1 cellular context compared by ENCODE assay signal in the genomic region with DNA sequence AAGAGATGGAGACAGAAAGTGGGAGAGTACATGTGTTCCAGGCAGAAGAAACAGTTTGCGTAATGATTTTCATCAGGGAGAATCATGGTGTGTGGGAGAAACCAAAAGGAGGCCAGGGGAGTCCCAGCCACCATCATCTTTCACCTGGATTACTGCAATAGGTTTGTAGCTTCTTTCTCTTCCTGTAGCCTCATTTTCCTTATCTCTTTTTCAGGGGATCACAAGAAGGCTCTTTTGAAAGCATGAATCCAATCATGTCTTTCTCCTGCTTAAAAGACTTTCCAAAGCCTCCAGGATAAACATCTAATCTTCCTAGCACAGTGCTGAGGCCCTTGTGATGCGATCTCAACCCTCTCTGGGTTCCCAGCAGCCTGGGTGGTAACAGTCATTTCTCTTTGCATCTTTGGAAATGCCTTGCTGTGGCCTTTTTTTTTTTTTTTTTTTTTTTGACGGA.
TF ChIP-seq lines count a peak whose summit lies in the region.

No MANE protein-coding gene starts in this region.

TF ChIP-seq in K562, 482 proteins besides CTCF, POLR2A, EP300 and RAD21 (continued from another document and continues in another):
- no peak for TF ChIP-seq MEF2D (tag; conservative IDR thresholded peaks at IDR 0.05; ENCODE audit: low read depth)
- TF ChIP-seq ZNF444 (CRISPR knock-in tag; IDR thresholded peaks at IDR 0.05), result no peak
- TF ChIP-seq SRSF1 (IDR thresholded peaks at IDR 0.05; ENCODE audit: low read depth, low read length), result no peak
- TF ChIP-seq TCF7L2 (IDR thresholded peaks at IDR 0.05; ENCODE audit: low read depth, low read length), result peak; percentile 73; the same call in 1 of the 2 replicates
- no peak for TF ChIP-seq ZC3H4 (CRISPR knock-in tag; IDR thresholded peaks at IDR 0.05; ENCODE audit: borderline replicate concordance)
- TF ChIP-seq, protein P1, sequence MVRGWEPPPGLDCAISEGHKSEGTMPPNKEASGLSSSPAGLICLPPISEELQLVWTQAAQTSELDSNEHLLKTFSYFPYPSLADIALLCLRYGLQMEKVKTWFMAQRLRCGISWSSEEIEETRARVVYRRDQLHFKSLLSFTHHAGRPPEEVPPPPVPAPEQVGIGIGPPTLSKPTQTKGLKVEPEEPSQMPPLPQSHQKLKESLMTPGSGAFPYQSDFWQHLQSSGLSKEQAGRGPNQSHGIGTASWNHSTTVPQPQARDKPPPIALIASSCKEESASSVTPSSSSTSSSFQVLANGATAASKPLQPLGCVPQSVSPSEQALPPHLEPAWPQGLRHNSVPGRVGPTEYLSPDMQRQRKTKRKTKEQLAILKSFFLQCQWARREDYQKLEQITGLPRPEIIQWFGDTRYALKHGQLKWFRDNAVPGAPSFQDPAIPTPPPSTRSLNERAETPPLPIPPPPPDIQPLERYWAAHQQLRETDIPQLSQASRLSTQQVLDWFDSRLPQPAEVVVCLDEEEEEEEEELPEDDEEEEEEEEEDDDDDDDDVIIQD (CRISPR knock-in tag; IDR thresholded peaks at IDR 0.05), result no peak
- TF ChIP-seq ZNF830 (CRISPR knock-in tag; IDR thresholded peaks at IDR 0.05), result no peak
- no peak for TF ChIP-seq PTTG1 (tag; IDR thresholded peaks at IDR 0.05; ENCODE audit: low read depth)
- TF ChIP-seq ZNF143 (CRISPR knock-in tag; IDR thresholded peaks at IDR 0.05), result no peak
- TF ChIP-seq, protein P2, sequence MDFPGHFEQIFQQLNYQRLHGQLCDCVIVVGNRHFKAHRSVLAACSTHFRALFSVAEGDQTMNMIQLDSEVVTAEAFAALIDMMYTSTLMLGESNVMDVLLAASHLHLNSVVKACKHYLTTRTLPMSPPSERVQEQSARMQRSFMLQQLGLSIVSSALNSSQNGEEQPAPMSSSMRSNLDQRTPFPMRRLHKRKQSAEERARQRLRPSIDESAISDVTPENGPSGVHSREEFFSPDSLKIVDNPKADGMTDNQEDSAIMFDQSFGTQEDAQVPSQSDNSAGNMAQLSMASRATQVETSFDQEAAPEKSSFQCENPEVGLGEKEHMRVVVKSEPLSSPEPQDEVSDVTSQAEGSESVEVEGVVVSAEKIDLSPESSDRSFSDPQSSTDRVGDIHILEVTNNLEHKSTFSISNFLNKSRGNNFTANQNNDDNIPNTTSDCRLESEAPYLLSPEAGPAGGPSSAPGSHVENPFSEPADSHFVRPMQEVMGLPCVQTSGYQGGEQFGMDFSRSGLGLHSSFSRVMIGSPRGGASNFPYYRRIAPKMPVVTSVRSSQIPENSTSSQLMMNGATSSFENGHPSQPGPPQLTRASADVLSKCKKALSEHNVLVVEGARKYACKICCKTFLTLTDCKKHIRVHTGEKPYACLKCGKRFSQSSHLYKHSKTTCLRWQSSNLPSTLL (IDR thresholded peaks at IDR 0.05), result no peak
- no peak for TF ChIP-seq CREB5 (CRISPR knock-in tag; IDR thresholded peaks at IDR 0.05)
- TF ChIP-seq, protein P3, sequence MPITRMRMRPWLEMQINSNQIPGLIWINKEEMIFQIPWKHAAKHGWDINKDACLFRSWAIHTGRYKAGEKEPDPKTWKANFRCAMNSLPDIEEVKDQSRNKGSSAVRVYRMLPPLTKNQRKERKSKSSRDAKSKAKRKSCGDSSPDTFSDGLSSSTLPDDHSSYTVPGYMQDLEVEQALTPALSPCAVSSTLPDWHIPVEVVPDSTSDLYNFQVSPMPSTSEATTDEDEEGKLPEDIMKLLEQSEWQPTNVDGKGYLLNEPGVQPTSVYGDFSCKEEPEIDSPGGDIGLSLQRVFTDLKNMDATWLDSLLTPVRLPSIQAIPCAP (CRISPR knock-in tag; IDR thresholded peaks at IDR 0.05; ENCODE audit: borderline replicate concordance), result no peak
- TF ChIP-seq NR1H2 (CRISPR knock-in tag; IDR thresholded peaks at IDR 0.05), result no peak
- TF ChIP-seq ZNF384 (IDR thresholded peaks at IDR 0.05; ENCODE audit: low read depth, low read length), result peak; percentile 70
- no peak for TF ChIP-seq TAF9B (IDR thresholded peaks at IDR 0.05; ENCODE audit: partially characterized antibody)
- TF ChIP-seq PRDM10 (IDR thresholded peaks at IDR 0.05; ENCODE audit: partially characterized antibody), result peak; percentile 98
- TF ChIP-seq ZNF407 (IDR thresholded peaks at IDR 0.05; ENCODE audit: low read depth), result no peak
- TF ChIP-seq CHCHD3 (CRISPR knock-in tag; IDR thresholded peaks at IDR 0.05), result no peak
- no peak for TF ChIP-seq THAP12 (CRISPR knock-in tag; IDR thresholded peaks at IDR 0.05)
- peak; percentile 42 for TF ChIP-seq FOSL1 (tag; conservative IDR thresholded peaks at IDR 0.05)
- peak in 1 of 2 experiments; percentile 93; a peak in 2 of 4 replicates for TF ChIP-seq FOXK2 (conservative IDR thresholded peaks at IDR 0.05 in 1 of 2, IDR thresholded peaks at IDR 0.05 in 1 of 2; ENCODE audit: low read depth in 2 of 2)
- TF ChIP-seq FOXM1 (IDR thresholded peaks at IDR 0.05; ENCODE audit: low read depth), result peak; percentile 37; the same call in 1 of the 2 replicates
- no peak for TF ChIP-seq FOXM1 (CRISPR knock-in tag; IDR thresholded peaks at IDR 0.05; ENCODE audit: low read depth)
- TF ChIP-seq SREBF2 (CRISPR knock-in tag; IDR thresholded peaks at IDR 0.05), result no peak
- TF ChIP-seq TAF7 (tag; IDR thresholded peaks at IDR 0.05), result no peak
- no peak for TF ChIP-seq RBM22 (IDR thresholded peaks at IDR 0.05; ENCODE audit: low read depth, low read length, poor library complexity, severe bottlenecking)
- no peak for TF ChIP-seq ZNF778 (CRISPR knock-in tag; IDR thresholded peaks at IDR 0.05)
- TF ChIP-seq NCOA2 (IDR thresholded peaks at IDR 0.05; ENCODE audit: partially characterized antibody in 2 of 2), result no peak
- peak; percentile 78 for TF ChIP-seq ARID1B (IDR thresholded peaks at IDR 0.05)
- TF ChIP-seq, protein P4, sequence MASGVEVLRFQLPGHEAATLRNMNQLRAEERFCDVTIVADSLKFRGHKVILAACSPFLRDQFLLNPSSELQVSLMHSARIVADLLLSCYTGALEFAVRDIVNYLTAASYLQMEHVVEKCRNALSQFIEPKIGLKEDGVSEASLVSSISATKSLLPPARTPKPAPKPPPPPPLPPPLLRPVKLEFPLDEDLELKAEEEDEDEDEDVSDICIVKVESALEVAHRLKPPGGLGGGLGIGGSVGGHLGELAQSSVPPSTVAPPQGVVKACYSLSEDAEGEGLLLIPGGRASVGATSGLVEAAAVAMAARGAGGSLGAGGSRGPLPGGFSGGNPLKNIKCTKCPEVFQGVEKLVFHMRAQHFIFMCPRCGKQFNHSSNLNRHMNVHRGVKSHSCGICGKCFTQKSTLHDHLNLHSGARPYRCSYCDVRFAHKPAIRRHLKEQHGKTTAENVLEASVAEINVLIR (CRISPR knock-in tag; IDR thresholded peaks at IDR 0.05), result no peak
